ENCODE assay signal across 19 cellular contexts in genomic region chr15:54604963-54605362, GRCh38.
A peak's percentile ranks its signal among the peaks of the same experiment; 100 is the strongest.
DNase-seq lines count a peak whose midpoint lies in the region; TF ChIP-seq lines count a peak whose summit lies in the region.
"Had no signal": no experiment of that assay in that cellular context is flagged by ENCODE, and none has a peak within 500 bp of the region (broad histone marks: within the 10 kb centered on the region; RNA-seq: fewer than 3 reads in every experiment).

No MANE protein-coding gene starts in this region.

- no peaks in the 10 kb centered on the region for H3K9me3 Mint-ChIP-seq in activated T-helper 1 cell treated with anti-CD3 and anti-CD28 coated beads, Interleukin-12 subunit alpha, Interleukin-12 subunit beta, Interleukin-2, Interleukin-4 antibody, amounts not matched to agents 30 ng/mL and 10 ng/mL and 1 ng/mL, durations not matched to agents 14 hours and 24 hours and 36 hours
- H3K9me3 Mint-ChIP-seq: CD8-positive, alpha-beta T cell had no signal

- TF ChIP-seq CTCF in osteoblast (IDR thresholded peaks at IDR 0.05; ENCODE audit: extremely low read depth, low read depth, low read length), result no peak

- no peaks in the 10 kb centered on the region for H4K20me1 ChIP-seq in osteoblast (ENCODE audit: insufficient read depth, low read length)
- no peaks in the 10 kb centered on the region for H4K20me1 ChIP-seq in Karpas-422 (ENCODE audit: insufficient read depth, low read depth, low read length)

- H3K9me2 ChIP-seq in Karpas-422 (replicated peaks; ENCODE audit: insufficient read depth, low read length), result no peaks in the 10 kb centered on the region

- H3K4me2 ChIP-seq in osteoblast (ENCODE audit: insufficient read depth, low read length), result no peak overlapping the region
- no peak overlapping the region for H3K4me2 ChIP-seq in Karpas-422 (ENCODE audit: low read depth, low read length, poor library complexity, severe bottlenecking)
- H3K4me2 ChIP-seq: A549, KMS-11 had no signal

- H3K79me2 ChIP-seq in osteoblast (ENCODE audit: insufficient read depth, low read length) (no peaks in the 10 kb centered on the region), Karpas-422 (ENCODE audit: low read length) (no peaks in the 10 kb centered on the region)

- H3K9me3 ChIP-seq in osteoblast (ENCODE audit: low read depth, low read length) (no peaks in the 10 kb centered on the region), Karpas-422 (ENCODE audit: low read length) (peaks cover 6% of the 10 kb centered on the region; the same call in 1 of the 2 replicates)
- H3K9me3 ChIP-seq: A549 had no signal

- H3K27ac ChIP-seq in osteoblast (ENCODE audit: low read depth, low read length) (no peak overlapping the region), Karpas-422 (ENCODE audit: low read length) (no peak overlapping the region)
- H3K27ac ChIP-seq: A549, KMS-11 had no signal

- H3K4me1 Mint-ChIP-seq in activated T-helper 1 cell treated with anti-CD3 and anti-CD28 coated beads, Interleukin-12 subunit alpha, Interleukin-12 subunit beta, Interleukin-2, Interleukin-4 antibody, amounts not matched to agents 30 ng/mL and 10 ng/mL and 1 ng/mL, durations not matched to agents 14 hours and 24 hours and 36 hours (ENCODE audit: low read depth), result no peaks in the 10 kb centered on the region

- no peak overlapping the region for H3K27ac Mint-ChIP-seq in activated T-helper 1 cell treated with anti-CD3 and anti-CD28 coated beads, Interleukin-12 subunit alpha, Interleukin-12 subunit beta, Interleukin-2, Interleukin-4 antibody, amounts not matched to agents 30 ng/mL and 10 ng/mL and 1 ng/mL, durations not matched to agents 14 hours and 24 hours and 36 hours
- H3K27ac Mint-ChIP-seq: CD8-positive, alpha-beta T cell; HFFc6 had no signal

- DNase-seq in ELF-1 (ENCODE audit: low read depth, low spot score) (peak; percentile 10), NCI-H82 treated with DMSO at 0.1 percent for 48 hours (lab: John Stamatoyannopoulos, UW; ENCODE audit: unreplicated experiment) (peak; percentile 71), iPS-NIHi11 (ENCODE audit: low spot score) (peak; percentile 11), osteoblast (ENCODE audit: insufficient read length, low spot score, missing footprints) (peak; percentile 34), NCI-H1048 (lab: John Stamatoyannopoulos, UW) (no peak), Karpas-422 (no peak)
- no peak for DNase-seq in activated T-helper 1 cell treated with anti-CD3 and anti-CD28 coated beads, Interleukin-12 subunit alpha, Interleukin-12 subunit beta, Interleukin-2, Interleukin-4 antibody, amounts not matched to agents 30 ng/mL and 10 ng/mL and 1 ng/mL, durations not matched to agents 14 hours and 24 hours and 36 hours (ENCODE audit: low spot score)
- DNase-seq: Calu3; CD8-positive, alpha-beta T cell; HFFc6; NCI-H1092; NCI-H1436 treated with DMSO at 0.1 percent for 48 hours; NCI-H2029; NCI-H2171 treated with DMSO at 0.1 percent for 48 hours; NCI-H446; RPMI8226; SIG-M5 had no signal

- H3K36me3 ChIP-seq in osteoblast (ENCODE audit: insufficient read depth, low read length), result no peaks in the 10 kb centered on the region
- no peaks in the 10 kb centered on the region for H3K36me3 ChIP-seq in Karpas-422 (ENCODE audit: insufficient read depth, low read length)

- no peaks in the 10 kb centered on the region for H3K27me3 ChIP-seq in osteoblast (ENCODE audit: insufficient read depth, low read length)
- H3K27me3 ChIP-seq in Karpas-422 (ENCODE audit: low read length), result no peaks in the 10 kb centered on the region

- H3K4me3 ChIP-seq in osteoblast (ENCODE audit: insufficient read depth, low read length) (no peak overlapping the region), Karpas-422 (ENCODE audit: low read length) (no peak overlapping the region)
- H3K4me3 ChIP-seq: A549 had no signal

- no peaks in the 10 kb centered on the region for H3K27me3 Mint-ChIP-seq in activated T-helper 1 cell treated with anti-CD3 and anti-CD28 coated beads, Interleukin-12 subunit alpha, Interleukin-12 subunit beta, Interleukin-2, Interleukin-4 antibody, amounts not matched to agents 30 ng/mL and 10 ng/mL and 1 ng/mL, durations not matched to agents 14 hours and 24 hours and 36 hours (ENCODE audit: insufficient read depth)

- no peaks in the 10 kb centered on the region for H3K36me3 Mint-ChIP-seq in activated T-helper 1 cell treated with anti-CD3 and anti-CD28 coated beads, Interleukin-12 subunit alpha, Interleukin-12 subunit beta, Interleukin-2, Interleukin-4 antibody, amounts not matched to agents 30 ng/mL and 10 ng/mL and 1 ng/mL, durations not matched to agents 14 hours and 24 hours and 36 hours (ENCODE audit: low read depth)
- H3K36me3 Mint-ChIP-seq: CD8-positive, alpha-beta T cell had no signal

- H3K4me1 ChIP-seq in osteoblast (ENCODE audit: insufficient read depth, low read length) (no peaks in the 10 kb centered on the region), Karpas-422 (ENCODE audit: low read length) (no peaks in the 10 kb centered on the region)
- H3K4me1 ChIP-seq: A549 had no signal

- intact Hi-C loops in activated T-helper 1 cell treated with anti-CD3 and anti-CD28 coated beads, Interleukin-12 subunit alpha, Interleukin-12 subunit beta, Interleukin-2, Interleukin-4 antibody, amounts not matched to agents 30 ng/mL and 10 ng/mL and 1 ng/mL, durations not matched to agents 14 hours and 24 hours and 36 hours (cut with micrococcal nuclease), result no loop called here

- H2AFZ ChIP-seq in osteoblast (ENCODE audit: low read length), result no peak overlapping the region
- H2AFZ ChIP-seq in Karpas-422 (ENCODE audit: low read length), result no peak overlapping the region

- no peak overlapping the region for H3K9ac ChIP-seq in Karpas-422 (ENCODE audit: low read length)
- H3K9ac ChIP-seq: KMS-11 had no signal

- no peak overlapping the region for H3K4me3 Mint-ChIP-seq in activated T-helper 1 cell treated with anti-CD3 and anti-CD28 coated beads, Interleukin-12 subunit alpha, Interleukin-12 subunit beta, Interleukin-2, Interleukin-4 antibody, amounts not matched to agents 30 ng/mL and 10 ng/mL and 1 ng/mL, durations not matched to agents 14 hours and 24 hours and 36 hours
- H3K4me3 Mint-ChIP-seq: CD8-positive, alpha-beta T cell; HFFc6 had no signal

Comparison
In these comparisons a context has a peak if more than half of its experiments do, and no peak if none do; other contexts are left out.
1. DNase-seq: peak in ELF-1 (single experiment), NCI-H82 treated with DMSO at 0.1 percent for 48 hours (single experiment), iPS-NIHi11 (single experiment) and osteoblast (single experiment); none in NCI-H1048 (single experiment), Karpas-422 (single experiment) and activated T-helper 1 cell treated with anti-CD3 and anti-CD28 coated beads, Interleukin-12 subunit alpha, Interleukin-12 subunit beta, Interleukin-2, Interleukin-4 antibody, amounts not matched to agents 30 ng/mL and 10 ng/mL and 1 ng/mL, durations not matched to agents 14 hours and 24 hours and 36 hours (single experiment).